ENCODE assay signal across 13 cellular contexts in the genomic region with DNA sequence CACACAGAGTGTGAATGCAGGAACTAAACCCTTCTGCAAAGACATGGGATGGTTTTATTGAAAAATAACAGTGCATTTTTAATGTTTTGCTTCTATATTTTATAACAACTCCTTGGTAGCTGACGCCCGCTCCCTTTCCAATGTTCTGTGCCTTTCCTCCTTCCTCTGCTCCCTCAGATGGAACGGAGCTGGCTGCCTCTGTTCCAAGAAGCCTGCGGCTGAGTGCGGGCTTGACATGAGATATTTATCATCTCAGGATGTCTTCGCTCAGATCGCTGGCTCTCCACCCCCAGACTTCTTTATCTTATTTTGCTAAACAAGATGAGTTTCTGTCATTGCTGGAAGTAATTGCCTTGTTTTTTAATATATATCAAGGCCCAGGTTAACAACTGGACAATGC.
"Had no signal": no experiment of that assay in that cellular context is flagged by ENCODE, and none has a peak within 500 bp of the region (broad histone marks: within the 10 kb centered on the region; RNA-seq: fewer than 3 reads in every experiment).

No MANE protein-coding gene starts in this region.

- H3K27ac ChIP-seq: esophagus muscularis mucosa, left lung, pancreas, thoracic aorta had no signal

- H3K4me3 ChIP-seq: dorsolateral prefrontal cortex, esophagus muscularis mucosa, left lung, pancreas, thoracic aorta had no signal

- H3K4me1 ChIP-seq: left lung, pancreas had no signal

- H3K9me3 Mint-ChIP-seq: activated CD4-positive, alpha-beta memory T cell treated with anti-CD3 and anti-CD28 coated beads for 36 hours; activated T-cell treated with anti-CD3 and anti-CD28 coated beads, Interleukin-2, amount 50 U/mL, for 72 hours; stimulated activated naive CD8-positive, alpha-beta T cell treated with anti-CD3 and anti-CD28 coated beads, Interleukin-15, Interleukin-2, amounts not matched to agents 100 ng/mL and 50 ng/mL, for 24 hours had no signal

- DNase-seq: activated CD4-positive, alpha-beta memory T cell treated with anti-CD3 and anti-CD28 coated beads for 36 hours; activated CD4-positive, alpha-beta T cell treated with anti-CD3 and anti-CD28 coated beads for 1 hour; activated CD8-positive, alpha-beta memory T cell treated with anti-CD3 and anti-CD28 coated beads, Interleukin-2, amount 50 U/mL, for 4 hours; activated T-cell treated with anti-CD3 and anti-CD28 coated beads, Interleukin-2, amount 50 U/mL, for 72 hours; cerebellar nuclear complex; glutamatergic neuron; left lung; pancreas; stimulated activated CD4-positive, alpha-beta T cell treated with anti-CD3 and anti-CD28 coated beads, Interleukin-4, amount 100 ng/mL, for 1 hour had no signal

- FAIRE-seq: pancreas had no signal

- ATAC-seq: left lung, pancreas had no signal

- H3K4me3 Mint-ChIP-seq: activated CD4-positive, alpha-beta memory T cell treated with anti-CD3 and anti-CD28 coated beads for 36 hours; stimulated activated naive CD8-positive, alpha-beta T cell treated with anti-CD3 and anti-CD28 coated beads, Interleukin-15, Interleukin-2, amounts not matched to agents 100 ng/mL and 50 ng/mL, for 24 hours had no signal

- H3K36me3 Mint-ChIP-seq: activated CD4-positive, alpha-beta memory T cell treated with anti-CD3 and anti-CD28 coated beads for 36 hours had no signal

- H3K9me3 ChIP-seq: esophagus muscularis mucosa, left lung, pancreas, thoracic aorta had no signal

- H3K27ac Mint-ChIP-seq: activated CD4-positive, alpha-beta memory T cell treated with anti-CD3 and anti-CD28 coated beads for 36 hours; activated T-cell treated with anti-CD3 and anti-CD28 coated beads, Interleukin-2, amount 50 U/mL, for 72 hours; stimulated activated naive CD8-positive, alpha-beta T cell treated with anti-CD3 and anti-CD28 coated beads, Interleukin-15, Interleukin-2, amounts not matched to agents 100 ng/mL and 50 ng/mL, for 24 hours had no signal

- H3K36me3 ChIP-seq: esophagus muscularis mucosa, left lung, pancreas, thoracic aorta had no signal

- H3K27me3 ChIP-seq: esophagus muscularis mucosa, pancreas had no signal
